ENCODE assay signal across 9 cellular contexts in genomic region chr12:94109154-94109553, GRCh38. TPM values are rescaled to one million over a fixed set of nuclear protein-coding genes. Genes with fewer than 3 reads are reported as not detected.
DNase-seq lines count a peak whose midpoint lies in the region; ATAC-seq and FAIRE-seq lines count a peak whose summit lies in the region.
"Had no signal": no experiment of that assay in that cellular context is flagged by ENCODE, and none has a peak within 500 bp of the region (broad histone marks: within the 10 kb centered on the region; RNA-seq: fewer than 3 reads in every experiment).

No MANE protein-coding gene starts in this region.

- ATAC-seq in HG02678 (IDR thresholded peaks at IDR 0.05; ENCODE audit: unreplicated experiment), result no peak
- no peak for ATAC-seq in GM18867 (IDR thresholded peaks at IDR 0.05; ENCODE audit: unreplicated experiment)

- DNase-seq in COLO829 (ENCODE audit: low spot score) (peak; percentile 22), LHCN-M2 (ENCODE audit: low read depth) (peak; percentile 47), skeletal muscle cell (ENCODE audit: low read depth) (peak; percentile 27), RCC 7860 (ENCODE audit: low spot score) (no peak), NCI-H1092 (lab: John Stamatoyannopoulos, UW) (no peak)
- DNase-seq in activated naive CD8-positive, alpha-beta T cell treated with anti-CD3 and anti-CD28 coated beads, Interleukin-2, amount 50 U/mL, for 16 hours (ENCODE audit: low read depth, low spot score), result peak; percentile 10
- DNase-seq: central memory CD4-positive, alpha-beta T cell had no signal

- H3K4me3 ChIP-seq in skeletal muscle cell (ENCODE audit: low read depth, low read length), result no peak overlapping the region

- FAIRE-seq in RCC 7860 (lab: Jason Lieb, UNC), result no peak

RNA-seq across cellular contexts. Expression of gene PLXNC1, which starts 39.2 kb away (rescaled TPM):
- 0.34 and 0.58 TPM in 2 replicates for total RNA-seq in LHCN-M2 (2014; rRNA removed)
- 0.27 TPM for polyA plus RNA-seq in LHCN-M2 (2012)

Comparison
In these comparisons a context has a peak if more than half of its experiments do, and no peak if none do; other contexts are left out.
1. DNase-seq: peak in COLO829 (single experiment), LHCN-M2 (single experiment), activated naive CD8-positive, alpha-beta T cell treated with anti-CD3 and anti-CD28 coated beads, Interleukin-2, amount 50 U/mL, for 16 hours (single experiment) and skeletal muscle cell (single experiment); none in RCC 7860 (single experiment) and NCI-H1092 (single experiment).